Comparison of ENCODE assay signal across 8 cellular contexts in genomic region chr1:160726498-160727391, GRCh38. TPM values are rescaled to one million over a fixed set of nuclear protein-coding genes. Genes with fewer than 3 reads are reported as not detected.
DNase-seq lines count a peak whose midpoint lies in the region; ATAC-seq, FAIRE-seq and TF ChIP-seq lines count a peak whose summit lies in the region.

No MANE protein-coding gene starts in this region.

- peaks cover 3% of the 10 kb centered on the region for H3K9me3 Mint-ChIP-seq in activated naive CD8-positive, alpha-beta T cell treated with anti-CD3 and anti-CD28 coated beads for 36 hours

- peaks cover 28% of the 10 kb centered on the region for H3K4me1 Mint-ChIP-seq in activated naive CD8-positive, alpha-beta T cell treated with anti-CD3 and anti-CD28 coated beads for 36 hours

- ATAC-seq in GM21619 (IDR thresholded peaks at IDR 0.05; ENCODE audit: unreplicated experiment), result peak; percentile 49
- peak; percentile 65 for ATAC-seq in Right ventricle myocardium inferior
- ATAC-seq in pancreas, result peak; percentile 76 to 99 (median 96)
- no peak for ATAC-seq in HG02973 (IDR thresholded peaks at IDR 0.05; ENCODE audit: unreplicated experiment)

- H3K27ac Mint-ChIP-seq in activated naive CD8-positive, alpha-beta T cell treated with anti-CD3 and anti-CD28 coated beads for 36 hours, result no peak overlapping the region

- H3K4me3 Mint-ChIP-seq in activated naive CD8-positive, alpha-beta T cell treated with anti-CD3 and anti-CD28 coated beads for 36 hours, result no peak overlapping the region

- peak; percentile 76 to 88 (median 80) for TF ChIP-seq CTCF in pancreas (IDR thresholded peaks at IDR 0.05)

- H3K27me3 ChIP-seq in pancreas, result no peaks in the 10 kb centered on the region

- H3K9me3 ChIP-seq in pancreas, result no peaks in the 10 kb centered on the region

- FAIRE-seq in pancreas (lab: Jason Lieb, UNC), result no peak

- peak; percentile 86 for DNase-seq in DMS53 treated with DMSO at 0.1 percent for 48 hours (lab: John Stamatoyannopoulos, UW; ENCODE audit: unreplicated experiment)
- peak; percentile 84 to 85 for DNase-seq in Kasumi-1 (lab: John Stamatoyannopoulos, UW)
- DNase-seq in RPMI7951 (ENCODE audit: low read depth), result peak; percentile 70
- peak; percentile 63 for DNase-seq in activated naive CD8-positive, alpha-beta T cell treated with anti-CD3 and anti-CD28 coated beads for 36 hours
- no peak for DNase-seq in Right ventricle myocardium inferior (ENCODE audit: missing footprints)
- DNase-seq in pancreas, result peak in 4 of 6 donors; percentile 20 to 60 (median 42)

- no peak overlapping the region for H3K4me3 ChIP-seq in pancreas

- no peaks in the 10 kb centered on the region for H3K36me3 ChIP-seq in pancreas

- H3K4me1 ChIP-seq in pancreas, result no peaks in the 10 kb centered on the region

- 12 to 16% methylated on average over 8 of the region's 8 CpGs for WGBS in pancreas, 2 donors

- no peak overlapping the region for H3K27ac ChIP-seq in pancreas

- H3K36me3 Mint-ChIP-seq in activated naive CD8-positive, alpha-beta T cell treated with anti-CD3 and anti-CD28 coated beads for 36 hours, result peaks cover 5% of the 10 kb centered on the region

- intact Hi-C loops in Right ventricle myocardium inferior (cut with DNase I), result loop anchor here (5.0 to 10.0 kb wide), 4 partner anchors 106 to 371 kb away; partner anchors contain the start of genes ITLN2 and KLHDC9
- intact Hi-C loops in pancreas (cut with DNase I), result loop anchor here in 2 of 3 donors (5.0 to 10.0 kb wide), 2 partner anchors 106 to 228 kb away; partner anchors contain the start of gene ITLN2 (in 1 of the 2)

- no peaks in the 10 kb centered on the region for H3K27me3 Mint-ChIP-seq in activated naive CD8-positive, alpha-beta T cell treated with anti-CD3 and anti-CD28 coated beads for 36 hours

RNA-seq across cellular contexts. Expression of gene SLAMF7, which starts 12.3 kb away (rescaled TPM):
- not detected in 2 replicates for total RNA-seq in RPMI7951 (2014; rRNA removed; shearing (Covaris generic))
- total RNA-seq in activated naive CD8-positive, alpha-beta T cell treated with anti-CD3 and anti-CD28 coated beads for 36 hours, result 100 to 1,000 TPM; 152 to 162 TPM
- 0.46 TPM for total RNA-seq in Right ventricle myocardium inferior
- 1 to 10 TPM in 2 of 6 donors, under 1 TPM in 4; 0.32 to 6.5 (median 0.71) TPM for total RNA-seq in pancreas
- under 1 TPM; 0.12 to 0.34 TPM for polyA plus RNA-seq in pancreas

RNA-seq across cellular contexts. Expression of gene CD48, which starts 15.1 kb away (rescaled TPM):
- not detected in 2 replicates for total RNA-seq in RPMI7951 (2014; rRNA removed; shearing (Covaris generic))
- total RNA-seq in activated naive CD8-positive, alpha-beta T cell treated with anti-CD3 and anti-CD28 coated beads for 36 hours, result 100 to 1,000 TPM; 376 to 385 TPM
- total RNA-seq in Right ventricle myocardium inferior (2.0 TPM), pancreas (1 to 10 TPM in 4 of 6 donors, under 1 TPM in 2; 0.37 to 5.1 (median 1.5) TPM)
- under 1 TPM; 0.61 to 0.84 TPM for polyA plus RNA-seq in pancreas

Comparison
In these comparisons a context has a peak if more than half of its experiments do, and no peak if none do; other contexts are left out.
1. RNA of gene SLAMF7, which starts 12.3 kb away (total RNA-seq): 152 to 162 TPM in activated naive CD8-positive, alpha-beta T cell treated with anti-CD3 and anti-CD28 coated beads for 36 hours; 0.32 to 6.5 TPM in pancreas, 0.46 TPM in Right ventricle myocardium inferior (single experiment) and not detected in RPMI7951; every median in the first group is over 10 times any median in the second.
2. RNA of gene CD48, which starts 15.1 kb away (total RNA-seq): 376 to 385 TPM in activated naive CD8-positive, alpha-beta T cell treated with anti-CD3 and anti-CD28 coated beads for 36 hours; 2.0 TPM in Right ventricle myocardium inferior (single experiment), 0.37 to 5.1 TPM in pancreas and not detected in RPMI7951; every median in the first group is over 10 times any median in the second.